In the genomic region with DNA sequence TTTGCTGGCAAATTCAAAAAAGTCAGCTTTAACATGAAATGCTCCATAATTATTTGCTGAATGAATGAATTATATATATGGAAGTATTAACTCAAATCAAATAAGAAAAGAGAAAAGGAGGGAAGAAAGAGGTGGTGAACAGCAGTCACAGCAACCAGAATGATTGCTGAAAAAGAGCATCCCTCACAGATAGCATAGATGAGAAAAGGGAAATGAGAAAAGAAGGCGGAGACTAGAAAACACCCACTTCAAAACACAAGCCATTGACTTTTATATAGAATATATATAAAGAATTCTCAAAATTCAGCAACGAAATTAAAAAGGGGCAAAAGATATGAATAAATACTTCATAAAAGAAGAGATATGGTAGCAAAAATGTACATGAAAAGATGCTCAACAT, we compare ENCODE assay signal across 1 cellular context.
TF ChIP-seq lines count a peak whose summit lies in the region.

No MANE protein-coding gene starts in this region.

TF ChIP-seq in GM23338, 12 proteins besides CTCF, POLR2A, EP300 and RAD21 (continued from another document):
- TF ChIP-seq STAT1 (IDR thresholded peaks at IDR 0.05; ENCODE audit: unreplicated experiment) = no peak
- TF ChIP-seq ZNF114 (CRISPR knock-in tag; IDR thresholded peaks at IDR 0.05) = no peak
